Comparison of ENCODE assay signal across 1 cellular context in genomic region chr3:71776543-71776942, GRCh38.
TF ChIP-seq lines count a peak whose summit lies in the region.

No MANE protein-coding gene starts in this region.

TF ChIP-seq in K562, 482 proteins besides CTCF, POLR2A, EP300 and RAD21:
- TF ChIP-seq FOSL1 (tag; conservative IDR thresholded peaks at IDR 0.05) (peak; percentile 35; the same call in 1 of the 2 replicates), KLF10 (CRISPR knock-in tag; IDR thresholded peaks at IDR 0.05) (no peak)
